ENCODE assay signal across 16 cellular contexts in the genomic region with DNA sequence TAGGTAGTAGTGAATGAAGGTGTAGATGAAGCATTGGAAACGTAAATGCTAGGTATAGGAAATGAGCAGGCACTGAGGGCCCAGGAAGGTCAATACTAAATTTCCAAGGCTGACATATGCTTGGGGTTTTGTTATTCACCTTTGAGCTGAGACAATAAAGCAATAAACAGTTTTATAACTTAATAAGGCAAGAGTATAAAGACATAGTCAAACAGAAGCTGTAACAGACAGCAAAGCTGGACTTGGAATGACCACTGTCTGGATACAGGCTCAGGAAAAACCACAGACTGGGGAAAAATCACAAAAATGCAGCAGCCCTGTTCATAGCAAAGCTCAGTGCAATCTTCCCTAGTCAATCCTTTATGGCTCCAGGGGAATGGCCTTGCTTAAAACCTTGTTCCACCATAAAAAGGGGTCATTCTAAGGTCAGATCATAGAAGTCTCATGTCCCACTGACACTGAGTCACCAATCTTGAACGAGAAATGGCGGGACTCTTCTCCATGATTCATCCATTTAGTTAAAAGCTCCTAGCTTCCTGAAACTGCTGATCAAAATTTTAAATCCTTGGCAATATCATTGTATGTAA.
DNase-seq lines count a peak whose midpoint lies in the region; ATAC-seq lines count a peak whose summit lies in the region.
"Had no signal": no experiment of that assay in that cellular context is flagged by ENCODE, and none has a peak within 500 bp of the region (broad histone marks: within the 10 kb centered on the region; RNA-seq: fewer than 3 reads in every experiment).

No MANE protein-coding gene starts in this region.

- peaks cover 4% of the 10 kb centered on the region for H3K9me3 Mint-ChIP-seq in stimulated activated effector memory CD8-positive, alpha-beta T cell treated with anti-CD3 and anti-CD28 coated beads, Interleukin-12 subunit alpha, Interleukin-12 subunit beta, amount 100 ng/mL, for 72 hours

- no peak overlapping the region for H3K27ac Mint-ChIP-seq in stimulated activated effector memory CD8-positive, alpha-beta T cell treated with anti-CD3 and anti-CD28 coated beads, Interleukin-12 subunit alpha, Interleukin-12 subunit beta, amount 100 ng/mL, for 72 hours

- H3K4me1 Mint-ChIP-seq in stimulated activated effector memory CD8-positive, alpha-beta T cell treated with anti-CD3 and anti-CD28 coated beads, Interleukin-12 subunit alpha, Interleukin-12 subunit beta, amount 100 ng/mL, for 72 hours: no peaks in the 10 kb centered on the region
- H3K4me1 Mint-ChIP-seq: CD4-positive, CD25-positive, alpha-beta regulatory T cell had no signal

- no peaks in the 10 kb centered on the region for H3K36me3 Mint-ChIP-seq in stimulated activated effector memory CD8-positive, alpha-beta T cell treated with anti-CD3 and anti-CD28 coated beads, Interleukin-12 subunit alpha, Interleukin-12 subunit beta, amount 100 ng/mL, for 72 hours
- H3K36me3 Mint-ChIP-seq: CD4-positive, CD25-positive, alpha-beta regulatory T cell had no signal

- DNase-seq in ELF-1 (ENCODE audit: low read depth, low spot score) (peak; percentile 7), T1000 (lab: John Stamatoyannopoulos, UW) (peak; percentile 49), fibroblast of peridontal ligament (ENCODE audit: extremely low read depth) (peak; percentile 30), renal cortical epithelial cell (ENCODE audit: low read depth) (peak; percentile 77), HT-29 (ENCODE audit: low spot score) (no peak), putamen (ENCODE audit: low spot score) (no peak)
- DNase-seq in stimulated activated effector memory CD8-positive, alpha-beta T cell treated with anti-CD3 and anti-CD28 coated beads, Interleukin-12 subunit alpha, Interleukin-12 subunit beta, amount 100 ng/mL, for 72 hours (ENCODE audit: low spot score in 2 of 2): no peak
- DNase-seq: activated CD8-positive, alpha-beta memory T cell treated with anti-CD3 and anti-CD28 coated beads for 24 hours; activated gamma-delta T cell treated with Interleukin-2 at 50 U/mL for 16 hours; caudate nucleus; CD4-positive, CD25-positive, alpha-beta regulatory T cell; midbrain; NCI-H1436 treated with DMSO at 0.1 percent for 48 hours; NCI-H748 treated with DMSO at 0.1 percent for 48 hours had no signal

- no peak overlapping the region for H3K4me3 Mint-ChIP-seq in stimulated activated effector memory CD8-positive, alpha-beta T cell treated with anti-CD3 and anti-CD28 coated beads, Interleukin-12 subunit alpha, Interleukin-12 subunit beta, amount 100 ng/mL, for 72 hours
- H3K4me3 Mint-ChIP-seq: CD4-positive, CD25-positive, alpha-beta regulatory T cell had no signal

- ATAC-seq in GM19328 (IDR thresholded peaks at IDR 0.05; ENCODE audit: unreplicated experiment): no peak
- no peak for ATAC-seq in stimulated activated effector memory CD8-positive, alpha-beta T cell treated with anti-CD3 and anti-CD28 coated beads, Interleukin-12 subunit alpha, Interleukin-12 subunit beta, amount 100 ng/mL, for 72 hours
- ATAC-seq: esophagus mucosa had no signal

Comparison
In these comparisons a context has a peak if more than half of its experiments do, and no peak if none do; other contexts are left out.
1. DNase-seq: peak in ELF-1 (single experiment), T1000 (single experiment), fibroblast of peridontal ligament (single experiment) and renal cortical epithelial cell (single experiment); none in HT-29 (single experiment), putamen (single experiment) and stimulated activated effector memory CD8-positive, alpha-beta T cell treated with anti-CD3 and anti-CD28 coated beads, Interleukin-12 subunit alpha, Interleukin-12 subunit beta, amount 100 ng/mL, for 72 hours (0 of 2).